ENCODE assay signal across 32 cellular contexts in the genomic region with DNA sequence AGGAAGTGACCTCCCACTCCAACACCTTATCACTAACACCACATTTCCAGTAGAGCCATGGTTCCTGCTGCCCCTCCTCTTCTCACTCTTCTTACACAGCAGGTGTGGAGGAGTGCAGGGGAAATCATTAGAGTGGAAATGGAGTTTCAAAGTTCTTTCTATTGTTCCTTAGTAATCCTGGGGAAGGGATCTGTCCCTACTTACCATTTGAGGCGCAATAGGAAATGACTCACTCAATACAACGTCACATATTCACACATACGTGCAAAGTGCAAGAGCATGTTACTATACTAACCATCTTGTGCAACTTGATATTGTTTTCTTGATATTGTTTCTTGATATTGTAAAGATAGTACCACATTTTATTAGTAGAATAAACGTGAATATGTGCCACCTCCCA.
"Had no signal": no experiment of that assay in that cellular context is flagged by ENCODE, and none has a peak within 500 bp of the region (broad histone marks: within the 10 kb centered on the region; RNA-seq: fewer than 3 reads in every experiment).

No MANE protein-coding gene starts in this region.

- H3K4me3 ChIP-seq: coronary artery, dorsolateral prefrontal cortex, gastroesophageal sphincter, psoas muscle, stomach, thyroid gland, upper lobe of right lung had no signal

- H3K4me1 ChIP-seq: gastroesophageal sphincter, parathyroid adenoma, psoas muscle, stomach, thyroid gland, upper lobe of right lung had no signal

- H3K27ac ChIP-seq: brain microvascular endothelial cell, coronary artery, dorsolateral prefrontal cortex, gastroesophageal sphincter, parathyroid adenoma, psoas muscle, stomach, thyroid gland, upper lobe of right lung had no signal

- H3K36me3 ChIP-seq: brain microvascular endothelial cell, gastroesophageal sphincter, stomach, thyroid gland, upper lobe of right lung had no signal

- H3K27ac Mint-ChIP-seq: activated CD4-positive, alpha-beta memory T cell treated with anti-CD3 and anti-CD28 coated beads for 36 hours; activated naive CD4-positive, alpha-beta T cell treated with anti-CD3 and anti-CD28 coated beads, Interleukin-2, amount 10 ng/mL, durations not matched to agents 7 days and 5 days; activated naive CD8-positive, alpha-beta T cell treated with anti-CD3 and anti-CD28 coated beads, Interleukin-2, amount 10 ng/mL, durations not matched to agents 7 days and 5 days; activated T-cell treated with anti-CD3 and anti-CD28 coated beads, Interleukin-2, amount 50 U/mL, for 24 hours; immature natural killer cell; memory B cell; naive thymus-derived CD8-positive, alpha-beta T cell; stimulated activated naive B cell treated with anti-CD40 and anti-IgM and Interleukin-4, amounts not matched to agents 10 μg/mL and 1 μg/mL and 100 μg/mL, for 72 hours; T-helper 2 cell treated with Interferon-gamma antibody and Interleukin-4, amounts not matched to agents 5 μg/mL and 100 μg/mL, for 36 hours had no signal

- H3K36me3 Mint-ChIP-seq: activated CD4-positive, alpha-beta memory T cell treated with anti-CD3 and anti-CD28 coated beads for 36 hours; activated naive CD4-positive, alpha-beta T cell treated with anti-CD3 and anti-CD28 coated beads, Interleukin-2, amount 10 ng/mL, durations not matched to agents 7 days and 5 days; activated naive CD8-positive, alpha-beta T cell treated with anti-CD3 and anti-CD28 coated beads, Interleukin-2, amount 10 ng/mL, durations not matched to agents 7 days and 5 days; immature natural killer cell; memory B cell; stimulated activated naive B cell treated with anti-CD40 and anti-IgM and Interleukin-4, amounts not matched to agents 10 μg/mL and 1 μg/mL and 100 μg/mL, for 72 hours had no signal

- H3K4me1 Mint-ChIP-seq: activated naive CD4-positive, alpha-beta T cell treated with anti-CD3 and anti-CD28 coated beads, Interleukin-2, amount 10 ng/mL, durations not matched to agents 7 days and 5 days; activated naive CD8-positive, alpha-beta T cell treated with anti-CD3 and anti-CD28 coated beads, Interleukin-2, amount 10 ng/mL, durations not matched to agents 7 days and 5 days; immature natural killer cell; memory B cell; naive thymus-derived CD8-positive, alpha-beta T cell; neural crest cell; stimulated activated naive B cell treated with anti-CD40 and anti-IgM and Interleukin-4, amounts not matched to agents 10 μg/mL and 1 μg/mL and 100 μg/mL, for 72 hours had no signal

- H3K27me3 Mint-ChIP-seq: activated CD4-positive, alpha-beta memory T cell treated with anti-CD3 and anti-CD28 coated beads for 36 hours; activated naive CD4-positive, alpha-beta T cell treated with anti-CD3 and anti-CD28 coated beads, Interleukin-2, amount 10 ng/mL, durations not matched to agents 7 days and 5 days; activated naive CD8-positive, alpha-beta T cell treated with anti-CD3 and anti-CD28 coated beads, Interleukin-2, amount 10 ng/mL, durations not matched to agents 7 days and 5 days; activated T-cell treated with anti-CD3 and anti-CD28 coated beads, Interleukin-2, amount 50 U/mL, for 24 hours; memory B cell; stimulated activated naive B cell treated with anti-CD40 and anti-IgM and Interleukin-4, amounts not matched to agents 10 μg/mL and 1 μg/mL and 100 μg/mL, for 72 hours had no signal

- H2AFZ ChIP-seq: parathyroid adenoma had no signal

- H3K4me3 Mint-ChIP-seq: activated CD4-positive, alpha-beta memory T cell treated with anti-CD3 and anti-CD28 coated beads for 36 hours; activated naive CD4-positive, alpha-beta T cell treated with anti-CD3 and anti-CD28 coated beads, Interleukin-2, amount 10 ng/mL, durations not matched to agents 7 days and 5 days; activated naive CD8-positive, alpha-beta T cell treated with anti-CD3 and anti-CD28 coated beads, Interleukin-2, amount 10 ng/mL, durations not matched to agents 7 days and 5 days; activated T-cell treated with anti-CD3 and anti-CD28 coated beads, Interleukin-2, amount 50 U/mL, for 24 hours; immature natural killer cell; memory B cell; naive thymus-derived CD8-positive, alpha-beta T cell; neural crest cell; stimulated activated naive B cell treated with anti-CD40 and anti-IgM and Interleukin-4, amounts not matched to agents 10 μg/mL and 1 μg/mL and 100 μg/mL, for 72 hours; T-helper 2 cell treated with Interferon-gamma antibody and Interleukin-4, amounts not matched to agents 5 μg/mL and 100 μg/mL, for 36 hours had no signal

- H3K9me3 ChIP-seq: psoas muscle, thyroid gland had no signal

- H3K79me2 ChIP-seq: parathyroid adenoma had no signal

- H3K27me3 ChIP-seq: brain microvascular endothelial cell, dorsolateral prefrontal cortex, gastroesophageal sphincter, stomach, thyroid gland, upper lobe of right lung had no signal

- ATAC-seq: gastroesophageal sphincter; left colon; naive thymus-derived CD8-positive, alpha-beta T cell; psoas muscle; right cardiac atrium; stimulated activated naive B cell treated with anti-CD40 and anti-IgM and Interleukin-4, amounts not matched to agents 10 μg/mL and 1 μg/mL and 100 μg/mL, for 72 hours; upper lobe of right lung had no signal

- DNase-seq: activated CD4-positive, alpha-beta memory T cell treated with anti-CD3 and anti-CD28 coated beads for 36 hours; activated CD4-positive, alpha-beta T cell treated with anti-CD3 and anti-CD28 coated beads for 48 hours; activated CD8-positive, alpha-beta memory T cell treated with anti-CD3 and anti-CD28 coated beads, Interleukin-2, amount 50 U/mL, for 48 hours; activated gamma-delta T cell; activated naive CD4-positive, alpha-beta T cell treated with anti-CD3 and anti-CD28 coated beads, Interleukin-2, amount 10 ng/mL, durations not matched to agents 7 days and 5 days; activated naive CD8-positive, alpha-beta T cell treated with anti-CD3 and anti-CD28 coated beads, Interleukin-2, amount 10 ng/mL, durations not matched to agents 7 days and 5 days; activated T-cell treated with anti-CD3 and anti-CD28 coated beads, Interleukin-2, amount 50 U/mL, for 24 hours; brain microvascular endothelial cell; dorsolateral prefrontal cortex; effector memory CD4-positive, alpha-beta T cell; erythroblast; head of caudate nucleus; hippocampal formation; immature natural killer cell; kidney; left colon; naive thymus-derived CD8-positive, alpha-beta T cell; occipital lobe; psoas muscle; right cardiac atrium; stimulated activated CD4-positive, alpha-beta T cell treated with anti-CD3 and anti-CD28 coated beads, Interleukin-15, amount 100 ng/mL, for 24 hours; stimulated activated CD4-positive, alpha-beta T cell treated with anti-CD3 and anti-CD28 coated beads, Interleukin-2, amount 100 ng/mL, for 24 hours; stimulated activated naive B cell treated with anti-CD40 and anti-IgM and Interleukin-4, amounts not matched to agents 10 μg/mL and 1 μg/mL and 100 μg/mL, for 72 hours; stomach; thyroid gland; upper lobe of right lung had no signal

- H3K9ac ChIP-seq: parathyroid adenoma had no signal
